ENCODE assay signal across 8 cellular contexts in genomic region chr11:6611092-6612007, GRCh38. TPM values are rescaled to one million over a fixed set of nuclear protein-coding genes. Genes with fewer than 3 reads are reported as not detected.
DNase-seq lines count a peak whose midpoint lies in the region; ATAC-seq and TF ChIP-seq lines count a peak whose summit lies in the region.

No MANE protein-coding gene starts in this region.

- H3K36me3 Mint-ChIP-seq in progenitor cell of endocrine pancreas (ENCODE audit: insufficient read depth) = peaks cover 21% of the 10 kb centered on the region

- H3K27ac Mint-ChIP-seq in progenitor cell of endocrine pancreas = peak overlapping the region; percentile 93

- H3K4me1 ChIP-seq in DOHH2 (ENCODE audit: control insufficient read depth, low read length) = peaks cover 38% of the 10 kb centered on the region

- DNase-seq in KBM-7 = peak; percentile 26
- DNase-seq in activated gamma-delta T cell treated with Interleukin-2 at 50 U/mL for 16 hours = peak; percentile 29
- DNase-seq in Right ventricle myocardium superior = peak; percentile 64
- no peak for DNase-seq in progenitor cell of endocrine pancreas (ENCODE audit: low spot score, unreplicated experiment)
- no peak for DNase-seq in SK-N-DZ (ENCODE audit: low spot score)
- no peak for DNase-seq in NCI-H1048 (lab: John Stamatoyannopoulos, UW)

- no peaks in the 10 kb centered on the region for H3K27me3 ChIP-seq in DOHH2 (ENCODE audit: control insufficient read depth, low read length)

- in situ Hi-C loops in KBM-7 (cut with MboI; ENCODE audit: low pct_unique_long_range_greater_than_20kb, low sequenced_read_pairs) = no loop called here

- H3K4me3 Mint-ChIP-seq in progenitor cell of endocrine pancreas (ENCODE audit: low read depth) = peak overlapping the region; percentile 82

- peaks cover 10% of the 10 kb centered on the region; the same call in 1 of the 2 replicates for H3F3A ChIP-seq in DOHH2 (ENCODE audit: control insufficient read depth, insufficient read depth)

- H3K9me2 ChIP-seq in DOHH2 (replicated peaks; ENCODE audit: control insufficient read depth, low read length) = no peaks in the 10 kb centered on the region

- intact Hi-C loops in Right ventricle myocardium superior (cut with DNase I) = loop anchor here (10.0 kb wide), 1 partner anchor 137 kb away; the partner anchor contains the start of gene TRIM3

- peak overlapping the region; percentile 86 for H3K4me2 ChIP-seq in DOHH2 (ENCODE audit: low read length)

- peak overlapping the region; percentile 92 for H3K4me3 ChIP-seq in DOHH2 (ENCODE audit: low read length)

- no peaks in the 10 kb centered on the region for H3K9me3 Mint-ChIP-seq in progenitor cell of endocrine pancreas (ENCODE audit: low read depth)

- H3K27ac ChIP-seq in DOHH2 (ENCODE audit: low read depth, low read length) = peak overlapping the region; percentile 15; the same call in 1 of the 2 replicates

- TF ChIP-seq CTCF in DOHH2 (IDR thresholded peaks at IDR 0.05; ENCODE audit: low read depth, low read length, poor library complexity, severe bottlenecking) = no peak
- TF ChIP-seq CTCF in progenitor cell of endocrine pancreas (IDR thresholded peaks at IDR 0.05; ENCODE audit: unreplicated experiment) = no peak

- peak; percentile 8 for ATAC-seq in GM21515 (IDR thresholded peaks at IDR 0.05; ENCODE audit: unreplicated experiment)
- ATAC-seq in Right ventricle myocardium superior (ENCODE audit: poor library complexity) = no peak

- H3K79me2 ChIP-seq in DOHH2 (ENCODE audit: control insufficient read depth, low read length) = peaks cover 28% of the 10 kb centered on the region

- H3K4me1 Mint-ChIP-seq in progenitor cell of endocrine pancreas (ENCODE audit: low read depth) = peaks cover 19% of the 10 kb centered on the region

- no peaks in the 10 kb centered on the region for H4K20me1 ChIP-seq in DOHH2 (ENCODE audit: control insufficient read depth, insufficient read depth, low read depth, low read length)

- H3K36me3 ChIP-seq in DOHH2 (ENCODE audit: control insufficient read depth, low read length) = peaks cover 52% of the 10 kb centered on the region

- H3K9me3 ChIP-seq in DOHH2 (ENCODE audit: control insufficient read depth, insufficient read depth, low read length) = no peaks in the 10 kb centered on the region

- H3K27me3 Mint-ChIP-seq in progenitor cell of endocrine pancreas = no peaks in the 10 kb centered on the region

RNA-seq across cellular contexts. Expression of gene TAF10, which starts 0.7 kb away (rescaled TPM):
- total RNA-seq in Right ventricle myocardium superior (83.6 TPM), progenitor cell of endocrine pancreas (148 and 160 TPM in 2 replicates)
- polyA plus RNA-seq in SK-N-DZ (2014; cell fraction: cytosol; rRNA removed) = 27.3 and 34.8 TPM in 2 replicates
- polyA plus RNA-seq in SK-N-DZ (2014; cell fraction: nucleus; rRNA removed) = 64.6 and 76.8 TPM in 2 replicates

RNA-seq across cellular contexts. Expression of gene ILK, which starts 7.8 kb away (rescaled TPM):
- total RNA-seq in Right ventricle myocardium superior (191 TPM), progenitor cell of endocrine pancreas (127 and 133 TPM in 2 replicates)
- 79.8 and 90.3 TPM in 2 replicates for polyA plus RNA-seq in SK-N-DZ (2014; cell fraction: cytosol; rRNA removed)
- polyA plus RNA-seq in SK-N-DZ (2014; cell fraction: nucleus; rRNA removed) = 74.2 and 89.2 TPM in 2 replicates

RNA-seq across cellular contexts. Expression of gene TPP1, which starts 7.9 kb away (rescaled TPM):
- total RNA-seq in Right ventricle myocardium superior (71.5 TPM), progenitor cell of endocrine pancreas (54.4 and 59.9 TPM in 2 replicates)
- polyA plus RNA-seq in SK-N-DZ (2014; cell fraction: cytosol; rRNA removed) = 4.1 and 6.9 TPM in 2 replicates
- polyA plus RNA-seq in SK-N-DZ (2014; cell fraction: nucleus; rRNA removed) = 12.2 and 46.8 TPM in 2 replicates

RNA-seq across cellular contexts. Expression of gene RRP8, which starts 7.9 kb away (rescaled TPM):
- total RNA-seq in Right ventricle myocardium superior = 19.8 TPM
- total RNA-seq in progenitor cell of endocrine pancreas = 18.8 and 21.7 TPM in 2 replicates
- polyA plus RNA-seq in SK-N-DZ (2014; cell fraction: cytosol; rRNA removed) = 17.5 and 20.0 TPM in 2 replicates
- polyA plus RNA-seq in SK-N-DZ (2014; cell fraction: nucleus; rRNA removed) = 34.5 and 36.0 TPM in 2 replicates

RNA-seq across cellular contexts. Expression of gene DCHS1, which starts 44.3 kb away (rescaled TPM):
- 9.6 TPM for total RNA-seq in Right ventricle myocardium superior
- 54.7 and 61.4 TPM in 2 replicates for total RNA-seq in progenitor cell of endocrine pancreas
- 21.9 and 25.9 TPM in 2 replicates for polyA plus RNA-seq in SK-N-DZ (2014; cell fraction: cytosol; rRNA removed)
- 31.8 and 52.5 TPM in 2 replicates for polyA plus RNA-seq in SK-N-DZ (2014; cell fraction: nucleus; rRNA removed)

Comparison
In these comparisons a context has a peak if more than half of its experiments do, and no peak if none do; other contexts are left out.
1. DNase-seq: peak in KBM-7 (single experiment), activated gamma-delta T cell treated with Interleukin-2 at 50 U/mL for 16 hours (single experiment) and Right ventricle myocardium superior (single experiment); none in progenitor cell of endocrine pancreas (single experiment), SK-N-DZ (single experiment) and NCI-H1048 (single experiment).